In the genomic region with DNA sequence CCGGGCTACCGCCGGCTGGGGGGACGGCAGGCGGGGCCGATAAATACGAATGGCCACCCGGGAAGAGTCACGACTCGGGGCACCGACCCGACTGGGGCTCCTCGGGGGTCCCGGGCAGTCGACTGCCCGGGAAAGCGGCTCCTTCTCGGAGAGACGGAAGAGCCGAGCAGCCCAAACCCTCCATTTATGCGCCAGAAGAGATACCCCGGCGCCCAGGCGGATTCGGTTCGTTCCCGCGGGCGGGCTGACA, we compare ENCODE assay signal across 8 cellular contexts. TPM values are rescaled to one million over a fixed set of nuclear protein-coding genes. Genes with fewer than 3 reads are reported as not detected.
DNase-seq lines count a peak whose midpoint lies in the region; ATAC-seq, FAIRE-seq and TF ChIP-seq lines count a peak whose summit lies in the region.

No MANE protein-coding gene starts in this region.

- peaks cover 0 to 1% (median 0%) of the 10 kb centered on the region in 3 donors for H3K36me3 ChIP-seq in skeletal muscle tissue (ENCODE audit: control insufficient read depth in 3 of 3, insufficient read depth in 3 of 3, low read length in 3 of 3)

- peak; percentile 42 for FAIRE-seq in GM12892 (lab: Jason Lieb, UNC)

- no peaks in the 10 kb centered on the region for H3K9me3 ChIP-seq in skeletal muscle tissue (ENCODE audit: control insufficient read depth in 3 of 3, low read length in 3 of 3)

- no peaks in the 10 kb centered on the region for H3K27me3 ChIP-seq in skeletal muscle tissue (ENCODE audit: control insufficient read depth in 3 of 3, insufficient read depth in 3 of 3, low read length in 3 of 3)

- H3K4me3 ChIP-seq in foreskin fibroblast (ENCODE audit: low read depth in 1 of 2, low read length in 2 of 2) (peak overlapping the region; percentile 95 to 97), skeletal muscle tissue (ENCODE audit: low read length in 3 of 3) (peak overlapping the region; percentile 82 to 95 (median 85))

- peaks cover 11 to 17% (median 12%) of the 10 kb centered on the region in 3 donors for H3K4me1 ChIP-seq in skeletal muscle tissue (ENCODE audit: control insufficient read depth in 3 of 3, insufficient read depth in 3 of 3, low read length in 3 of 3)

- ATAC-seq in HG02642 (IDR thresholded peaks at IDR 0.05; ENCODE audit: poor library complexity, unreplicated experiment), result peak; percentile 16

- H3K27ac ChIP-seq in skeletal muscle tissue (ENCODE audit: low read depth, low read length), result peak overlapping the region; percentile 93

- H3K9ac ChIP-seq in skeletal muscle tissue (ENCODE audit: low read depth in 1 of 3, low read length in 3 of 3), result peak overlapping the region; percentile 79 to 93 (median 86)

- no peak for TF ChIP-seq POLR2A in GM12892 (IDR thresholded peaks at IDR 0.05; ENCODE audit: low read depth, low read length)

- no peak for TF ChIP-seq CTCF in foreskin fibroblast (IDR thresholded peaks at IDR 0.05; ENCODE audit: low read depth, low read length)

- no peak for DNase-seq in GM12892 (ENCODE audit: insufficient read length)
- peak; percentile 4 for DNase-seq in T-helper 22 cell (ENCODE audit: low read depth)
- no peak for DNase-seq in foreskin fibroblast
- no peak for DNase-seq in activated effector memory CD4-positive, alpha-beta T cell treated with anti-CD3 and anti-CD28 coated beads, Interleukin-2, amount 50 U/mL, for 16 hours
- no peak for DNase-seq in DMS53 (lab: John Stamatoyannopoulos, UW)
- DNase-seq in RKO (ENCODE audit: low spot score), result no peak

RNA-seq across cellular contexts. Expression of a gene that starts 0.4 kb away (rescaled TPM):
- 4.3 TPM for polyA plus RNA-seq in GM12892 (2012; ENCODE audit: missing spikeins)
- total RNA-seq in skeletal muscle tissue, result 4.7 TPM

RNA-seq across cellular contexts. Expression of a gene that starts 44.2 kb away (rescaled TPM):
- 32.7 TPM for polyA plus RNA-seq in GM12892 (2012; ENCODE audit: missing spikeins)
- 19.3 TPM for total RNA-seq in skeletal muscle tissue
